Comparison of ENCODE assay signal across 12 cellular contexts in genomic region chr6:9766240-9766915, GRCh38.
DNase-seq lines count a peak whose midpoint lies in the region; ATAC-seq and TF ChIP-seq lines count a peak whose summit lies in the region.
"Had no signal": no experiment of that assay in that cellular context is flagged by ENCODE, and none has a peak within 500 bp of the region (broad histone marks: within the 10 kb centered on the region; RNA-seq: fewer than 3 reads in every experiment).

No MANE protein-coding gene starts in this region.

- no peaks in the 10 kb centered on the region for H3K9me3 ChIP-seq in SJSA1 (replicated peaks)
- no peaks in the 10 kb centered on the region for H3K9me3 ChIP-seq in gastrocnemius medialis

- TF ChIP-seq POLR2A in gastrocnemius medialis (IDR thresholded peaks at IDR 0.05), result no peak

- intact Hi-C loops in gastrocnemius medialis (cut with DNase I; ENCODE audit: low total_unique reads), result no loop called here

- H3K4me1 Mint-ChIP-seq in HFFc6 (ENCODE audit: low read depth), result peaks cover 40% of the 10 kb centered on the region

- peak overlapping the region; percentile 98 for H3K27ac Mint-ChIP-seq in HFFc6

- TF ChIP-seq CTCF in HFFc6 (IDR thresholded peaks at IDR 0.05) (no peak), gastrocnemius medialis (IDR thresholded peaks at IDR 0.05 in 4 of 5, conservative IDR thresholded peaks at IDR 0.05 in 1 of 5) (no peak)

- in situ Hi-C loops in gastrocnemius medialis (cut with MboI; ENCODE audit: low sequenced_read_pairs in 4 of 4), result no loop called here

- H3K4me3 Mint-ChIP-seq in HFFc6, result peak overlapping the region; percentile 69

- peak; percentile 27 for DNase-seq in GM03348 (ENCODE audit: low spot score)
- DNase-seq in HFFc6, result peak; percentile 96
- DNase-seq in SJSA1 (ENCODE audit: low read depth in 1 of 2, low spot score in 2 of 2), result peak; percentile 50 to 56
- DNase-seq in iris pigment epithelial cell (ENCODE audit: low read depth), result peak; percentile 66
- DNase-seq in effector CD8-positive, alpha-beta T cell (lab: John Stamatoyannopoulos, UW), result no peak
- DNase-seq in gastrocnemius medialis, result no peak
- DNase-seq in KG1 (lab: John Stamatoyannopoulos, UW), result no peak
- DNase-seq: activated naive CD4-positive, alpha-beta T cell treated with anti-CD3 and anti-CD28 coated beads, Interleukin-2, amount 50 U/mL, for 16 hours; glutamatergic neuron; occipital lobe; T-helper 1 cell had no signal

- ATAC-seq in gastrocnemius medialis (no peak), GM21515 (IDR thresholded peaks at IDR 0.05; ENCODE audit: unreplicated experiment) (no peak)

- H3K4me3 ChIP-seq in SJSA1, result no peak overlapping the region
- no peak overlapping the region for H3K4me3 ChIP-seq in gastrocnemius medialis

- no peaks in the 10 kb centered on the region for H3K36me3 Mint-ChIP-seq in HFFc6 (ENCODE audit: low read depth)

- H3K27ac ChIP-seq in SJSA1 (peak overlapping the region; percentile 56), gastrocnemius medialis (no peak overlapping the region)

- no peaks in the 10 kb centered on the region for H3K36me3 ChIP-seq in SJSA1
- H3K36me3 ChIP-seq in gastrocnemius medialis, result no peaks in the 10 kb centered on the region

- no peaks in the 10 kb centered on the region for H3K9me3 Mint-ChIP-seq in HFFc6

- H3K27me3 ChIP-seq in SJSA1 (replicated peaks), result no peaks in the 10 kb centered on the region
- H3K27me3 ChIP-seq in gastrocnemius medialis, result no peaks in the 10 kb centered on the region

- H3K4me1 ChIP-seq in SJSA1 (replicated peaks) (peaks cover 16% of the 10 kb centered on the region), gastrocnemius medialis (no peaks in the 10 kb centered on the region)

- H3K27me3 Mint-ChIP-seq in HFFc6 (ENCODE audit: insufficient read depth), result no peaks in the 10 kb centered on the region

Comparison
In these comparisons a context has a peak if more than half of its experiments do, and no peak if none do; other contexts are left out.
1. DNase-seq: peak in GM03348 (single experiment), HFFc6 (single experiment), SJSA1 (2 of 2) and iris pigment epithelial cell (single experiment); none in effector CD8-positive, alpha-beta T cell (single experiment), gastrocnemius medialis (0 of 2) and KG1 (single experiment).